ENCODE assay signal across 15 cellular contexts in the genomic region with DNA sequence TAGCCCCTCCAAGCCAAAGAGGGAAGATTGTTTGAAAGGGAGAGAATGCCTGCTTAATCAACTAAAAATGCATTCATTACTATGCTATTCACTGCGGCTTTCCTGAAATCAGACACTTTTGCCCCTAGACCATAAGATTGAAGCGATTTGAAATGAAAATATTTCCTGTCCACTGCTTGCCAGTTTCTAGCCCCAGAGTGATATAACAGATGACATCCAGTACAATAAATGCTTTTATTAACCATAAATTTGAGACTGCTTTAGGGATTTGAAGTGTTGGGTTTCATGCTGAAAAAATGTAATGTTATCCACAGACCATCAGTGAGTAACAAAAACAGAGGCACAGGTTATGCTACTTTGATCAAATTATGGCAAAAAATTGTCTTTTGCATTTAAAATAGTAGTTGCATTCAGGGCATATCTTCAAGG. TPM values are rescaled to one million over a fixed set of nuclear protein-coding genes. Genes with fewer than 3 reads are reported as not detected.
A peak's percentile ranks its signal among the peaks of the same experiment; 100 is the strongest.
DNase-seq lines count a peak whose midpoint lies in the region; ATAC-seq and TF ChIP-seq lines count a peak whose summit lies in the region.
"Had no signal": no experiment of that assay in that cellular context is flagged by ENCODE, and none has a peak within 500 bp of the region (broad histone marks: within the 10 kb centered on the region; RNA-seq: fewer than 3 reads in every experiment).

No MANE protein-coding gene starts in this region.

- ATAC-seq in left ventricle myocardium superior (peak; percentile 24), left lung (no peak)

- no peak for DNase-seq in left ventricle myocardium superior
- DNase-seq in right atrium auricular region (ENCODE audit: low spot score) = no peak
- peak; percentile 60 for DNase-seq in choroid plexus epithelial cell (ENCODE audit: low read depth)
- no peak for DNase-seq in SK-N-DZ (ENCODE audit: low spot score)
- no peak for DNase-seq in left lung
- no peak for DNase-seq in cerebellum (ENCODE audit: low spot score)
- DNase-seq in SIG-M5 (lab: John Stamatoyannopoulos, UW) = no peak
- DNase-seq: activated gamma-delta T cell; effector CD4-positive, alpha-beta T cell; gastrocnemius medialis; NCI-H1694 treated with DMSO at 0.1 percent for 48 hours; Peyer's patch had no signal

- no peak for TF ChIP-seq CTCF in right atrium auricular region (IDR thresholded peaks at IDR 0.05)
- TF ChIP-seq CTCF in choroid plexus epithelial cell (conservative IDR thresholded peaks at IDR 0.05; ENCODE audit: low read depth, low read length) = no peak
- TF ChIP-seq CTCF in left lung (IDR thresholded peaks at IDR 0.05) = no peak

- H3K36me3 ChIP-seq in right atrium auricular region (no peaks in the 10 kb centered on the region), muscle layer of colon (ENCODE audit: insufficient read depth, low read length) (no peaks in the 10 kb centered on the region), left lung (no peaks in the 10 kb centered on the region)
- H3K36me3 ChIP-seq: ascending aorta, gastrocnemius medialis, Peyer's patch had no signal

- H3K4me1 ChIP-seq in right atrium auricular region (peaks cover 0 to 19% of the 10 kb centered on the region in 2 donors), muscle layer of colon (ENCODE audit: insufficient read depth, low read length) (peaks cover 45% of the 10 kb centered on the region), left lung (no peaks in the 10 kb centered on the region)
- H3K4me1 ChIP-seq: ascending aorta, gastrocnemius medialis, Peyer's patch had no signal

- H3K27me3 ChIP-seq in right atrium auricular region (no peaks in the 10 kb centered on the region), muscle layer of colon (ENCODE audit: control insufficient read depth in 1 of 2, insufficient read depth in 2 of 2, low read length in 2 of 2) (no peaks in the 10 kb centered on the region), left lung (peaks cover 0 to 10% of the 10 kb centered on the region in 2 donors)
- H3K27me3 ChIP-seq: ascending aorta, Peyer's patch had no signal

- H3K4me3 ChIP-seq in right atrium auricular region = no peak overlapping the region
- H3K4me3 ChIP-seq in choroid plexus epithelial cell (ENCODE audit: low read depth, low read length) = no peak overlapping the region
- H3K4me3 ChIP-seq in muscle layer of colon (ENCODE audit: low read depth in 1 of 2, low read length in 2 of 2) = no peak overlapping the region
- H3K4me3 ChIP-seq in left lung = no peak overlapping the region
- H3K4me3 ChIP-seq: ascending aorta, gastrocnemius medialis, Peyer's patch had no signal

- H3K27ac ChIP-seq in right atrium auricular region (no peak overlapping the region), muscle layer of colon (ENCODE audit: low read depth, low read length) (peak overlapping the region; percentile 3), left lung (no peak overlapping the region)
- H3K27ac ChIP-seq: ascending aorta, Peyer's patch had no signal

- no peak overlapping the region for H3K9ac ChIP-seq in muscle layer of colon (ENCODE audit: low read length)

- intact Hi-C loops in left ventricle myocardium superior (cut with micrococcal nuclease) = no loop called here
- intact Hi-C loops in left lung (cut with DNase I) = no loop called here

- H3K9me3 ChIP-seq in right atrium auricular region (no peaks in the 10 kb centered on the region), muscle layer of colon (ENCODE audit: low read length) (no peaks in the 10 kb centered on the region), left lung (no peaks in the 10 kb centered on the region)
- H3K9me3 ChIP-seq: ascending aorta, gastrocnemius medialis, Peyer's patch had no signal

RNA-seq across cellular contexts. Expression of a gene that starts 14.1 kb away (rescaled TPM):
- 4.4 TPM for total RNA-seq in left ventricle myocardium superior
- 1 to 10 TPM; 2.1 to 2.8 TPM for total RNA-seq in right atrium auricular region
- polyA plus RNA-seq in SK-N-DZ (2014; cell fraction: cytosol; rRNA removed) = 3.6 and 4.4 TPM in 2 replicates
- polyA plus RNA-seq in SK-N-DZ (2014; cell fraction: nucleus; rRNA removed) = 3.4 and 4.4 TPM in 2 replicates
- total RNA-seq in left lung = 1 to 10 TPM; 1.1 to 2.4 TPM
- 29.3 TPM for total RNA-seq in cerebellum
- total RNA-seq: T-helper 1 cell treated with Interleukin-12 subunit alpha and Interleukin-12 subunit beta and Interleukin-4 antibody, amounts not matched to agents 30 ng/mL and 1 ng/mL, for 36 hours had no signal

RNA-seq across cellular contexts. Expression of a gene that starts 48.7 kb away (rescaled TPM):
- total RNA-seq in left ventricle myocardium superior (0.77 TPM), right atrium auricular region (1 to 10 TPM in 1 of 2 donors, under 1 TPM in 1; 0.75 to 1.2 TPM), left lung (under 1 TPM; 0.47 to 0.61 TPM), cerebellum (0.27 TPM)
- polyA plus RNA-seq in SK-N-DZ (2014; cell fraction: cytosol; rRNA removed) = 0.95 and 2.8 TPM in 2 replicates
- polyA plus RNA-seq in SK-N-DZ (2014; cell fraction: nucleus; rRNA removed) = 2.8 and 5.2 TPM in 2 replicates
- total RNA-seq: ascending aorta, Peyer's patch had no signal
